8 cellular contexts compared by ENCODE assay signal in the genomic region with DNA sequence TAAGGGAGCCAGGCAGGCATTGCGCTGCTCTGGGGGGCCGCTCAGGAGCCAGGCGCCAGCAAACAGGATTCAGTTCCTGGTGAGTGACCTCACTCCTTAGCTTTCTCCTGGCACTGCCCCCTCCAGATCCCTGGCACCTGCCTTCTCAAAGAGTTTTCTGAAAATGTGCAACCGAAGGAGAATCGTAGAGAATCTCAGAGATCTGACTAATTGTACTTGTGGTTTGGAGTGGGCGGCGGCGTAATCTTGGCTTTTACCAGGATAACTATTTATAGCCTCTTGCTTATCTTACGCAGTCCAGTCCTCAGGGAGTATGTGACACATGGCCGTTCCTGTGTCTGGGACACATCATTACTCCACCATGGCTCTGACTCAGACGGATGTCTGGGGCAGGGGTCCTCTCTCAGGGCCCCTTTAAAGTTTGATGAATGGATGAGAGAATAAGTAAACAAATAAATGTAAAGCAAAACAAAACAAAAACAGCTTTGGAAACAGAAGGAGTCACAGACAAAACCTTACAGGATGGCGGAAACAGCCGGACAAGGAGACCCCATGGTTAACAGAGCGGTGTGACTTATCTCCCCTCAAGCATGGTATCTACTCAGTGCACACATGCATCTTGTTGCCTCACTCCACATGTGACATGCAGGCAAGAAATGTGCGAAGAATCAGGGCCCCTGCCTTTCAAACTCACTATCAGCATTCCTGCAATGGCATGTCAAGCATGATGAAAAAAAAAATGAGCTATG.
DNase-seq lines count a peak whose midpoint lies in the region; ATAC-seq, FAIRE-seq and TF ChIP-seq lines count a peak whose summit lies in the region.

No MANE protein-coding gene starts in this region.

- peak; percentile 93 for FAIRE-seq in astrocyte (lab: Jason Lieb, UNC)

- peaks cover 16% of the 10 kb centered on the region for H4K20me1 ChIP-seq in astrocyte (ENCODE audit: insufficient read depth, low read length)

- peak overlapping the region; percentile 94 for H3K27ac ChIP-seq in astrocyte (ENCODE audit: low read depth, low read length)

- no peaks in the 10 kb centered on the region for H3K9me3 ChIP-seq in astrocyte (ENCODE audit: insufficient read depth, low read depth, low read length)

- H3K36me3 Mint-ChIP-seq in astrocyte (ENCODE audit: low read depth, unreplicated experiment) (peaks cover 13% of the 10 kb centered on the region), memory B cell (peaks cover 7% of the 10 kb centered on the region)

- in situ Hi-C loops in Caki2 (cut with HindIII; ENCODE audit: low pct_unique_long_range_greater_than_20kb, low sequenced_read_pairs) = no loop called here

- H3K27me3 Mint-ChIP-seq in astrocyte (ENCODE audit: low read depth, unreplicated experiment) (no peaks in the 10 kb centered on the region), memory B cell (no peaks in the 10 kb centered on the region)

- H3K9me3 Mint-ChIP-seq in astrocyte (ENCODE audit: unreplicated experiment) = no peaks in the 10 kb centered on the region
- no peaks in the 10 kb centered on the region for H3K9me3 Mint-ChIP-seq in memory B cell

- H3K4me1 Mint-ChIP-seq in astrocyte (ENCODE audit: low read depth, unreplicated experiment) = peaks cover 69% of the 10 kb centered on the region
- H3K4me1 Mint-ChIP-seq in memory B cell = peaks cover 50% of the 10 kb centered on the region

- H3K4me2 ChIP-seq in astrocyte (ENCODE audit: low read length) = peak overlapping the region; percentile 74

- peak overlapping the region; percentile 100 for H3K27ac Mint-ChIP-seq in astrocyte (ENCODE audit: unreplicated experiment)
- peak overlapping the region; percentile 87 for H3K27ac Mint-ChIP-seq in memory B cell

- H3K4me1 ChIP-seq in astrocyte (ENCODE audit: insufficient read depth, low read length) = peaks cover 66% of the 10 kb centered on the region

- DNase-seq in Caki2 (ENCODE audit: low read depth) (peak; percentile 92), HUDEP-2 (lab: John Stamatoyannopoulos, UW; ENCODE audit: unreplicated experiment in 76 of 76) (peak in 70 of 76 experiments; percentile 4 to 82 (median 55)), astrocyte (ENCODE audit: low read depth) (peak; percentile 97), memory B cell (ENCODE audit: low spot score in 2 of 2) (no peak), NCI-H187 (lab: John Stamatoyannopoulos, UW) (no peak), superior temporal gyrus (ENCODE audit: extremely low spot score) (no peak), H7 (no peak)

- no peak overlapping the region for H2AFZ ChIP-seq in astrocyte (ENCODE audit: low read depth, low read length)

- H3K4me3 ChIP-seq in astrocyte (ENCODE audit: insufficient read depth, low read depth, low read length) (peak overlapping the region; percentile 22), H7 (ENCODE audit: insufficient read depth, low read depth, low read length) (no peak overlapping the region)

- peaks cover 74% of the 10 kb centered on the region for H3K79me2 ChIP-seq in astrocyte (ENCODE audit: insufficient read depth, low read length)

- H3K36me3 ChIP-seq in astrocyte (ENCODE audit: insufficient read depth, low read length) (no peaks in the 10 kb centered on the region), H7 (replicated peaks; ENCODE audit: control insufficient read depth, insufficient read depth, low read length) (no peaks in the 10 kb centered on the region; the same call in 1 of the 2 replicates)

- no peaks in the 10 kb centered on the region for H3K27me3 ChIP-seq in astrocyte (ENCODE audit: insufficient read depth, low read length)
- H3K27me3 ChIP-seq in H7 (ENCODE audit: control insufficient read depth, insufficient read depth, low read length) = peaks cover 15% of the 10 kb centered on the region; the same call in 1 of the 2 replicates

- peak overlapping the region; percentile 64 for H3K4me3 Mint-ChIP-seq in astrocyte (ENCODE audit: unreplicated experiment)
- H3K4me3 Mint-ChIP-seq in memory B cell = peak overlapping the region; percentile 16

- H3K9ac ChIP-seq in astrocyte (ENCODE audit: low read length) = peak overlapping the region; percentile 80

- TF ChIP-seq CTCF in astrocyte (IDR thresholded peaks at IDR 0.05; ENCODE audit: insufficient read depth, low read depth, low read length) = no peak

- no peak for ATAC-seq in memory B cell (ENCODE audit: low read depth)
- ATAC-seq in GM21825 (IDR thresholded peaks at IDR 0.05; ENCODE audit: unreplicated experiment) = no peak

Comparison
In these comparisons a context has a peak if more than half of its experiments do, and no peak if none do; other contexts are left out.
1. DNase-seq: peak in Caki2 (single experiment), HUDEP-2 (70 of 76) and astrocyte (single experiment); none in memory B cell (0 of 2), NCI-H187 (0 of 2), superior temporal gyrus (single experiment) and H7 (single experiment).